Comparison of ENCODE assay signal across 8 cellular contexts in the genomic region with DNA sequence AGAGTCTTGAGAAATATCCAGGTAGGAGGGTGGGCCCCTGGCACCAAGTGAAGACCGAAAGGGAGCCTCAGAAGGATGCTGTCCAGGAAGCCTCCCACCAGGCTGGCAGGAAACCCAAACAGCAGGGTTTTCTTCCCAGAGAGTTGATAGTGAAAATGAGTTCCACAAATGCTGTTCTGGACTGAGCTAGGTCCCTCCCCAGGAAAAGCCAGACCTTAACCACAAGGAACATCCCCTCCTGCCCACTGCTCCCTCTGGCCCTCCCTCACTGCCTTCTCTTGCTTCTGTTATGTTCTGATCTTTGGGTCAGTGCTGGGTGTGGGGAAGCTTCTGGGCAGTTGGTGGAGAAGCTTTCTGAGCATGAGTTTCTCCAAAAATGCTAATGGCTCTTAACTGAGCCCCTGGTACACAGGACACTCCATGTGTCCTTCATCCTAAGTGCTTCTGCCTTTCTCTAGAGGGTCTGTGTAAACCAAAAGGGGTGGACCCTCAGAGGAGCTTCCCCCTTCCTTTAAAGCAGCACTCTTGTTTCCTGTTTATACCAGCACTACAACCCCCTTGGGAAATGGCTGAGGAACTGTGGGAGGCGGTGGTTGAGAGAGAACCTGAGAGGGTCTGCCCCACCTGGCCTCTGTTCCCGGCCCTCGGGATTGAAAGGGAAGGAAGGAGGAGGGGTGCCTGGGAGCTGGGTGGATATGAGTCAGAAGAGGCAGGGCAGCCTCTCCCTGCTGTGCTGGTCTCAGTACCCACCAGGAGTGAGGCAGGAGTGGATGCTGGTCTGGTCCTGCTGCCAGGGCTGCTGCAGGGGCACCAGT.
A peak's percentile ranks its signal among the peaks of the same experiment; 100 is the strongest.
DNase-seq lines count a peak whose midpoint lies in the region; ATAC-seq and TF ChIP-seq lines count a peak whose summit lies in the region.

No MANE protein-coding gene starts in this region.

- peaks cover 4% of the 10 kb centered on the region; the same call in 1 of the 2 replicates for H3K36me3 ChIP-seq in DOHH2 (ENCODE audit: control insufficient read depth, low read length)

- no peak overlapping the region for H3K27ac ChIP-seq in DOHH2 (ENCODE audit: low read depth, low read length)

- peaks cover 45% of the 10 kb centered on the region for H3K79me2 ChIP-seq in DOHH2 (ENCODE audit: control insufficient read depth, low read length)

- H3K9me3 ChIP-seq in DOHH2 (ENCODE audit: control insufficient read depth, insufficient read depth, low read length): no peaks in the 10 kb centered on the region

- H3K27me3 ChIP-seq in DOHH2 (ENCODE audit: control insufficient read depth, low read length): no peaks in the 10 kb centered on the region

- H3K4me1 ChIP-seq in DOHH2 (ENCODE audit: control insufficient read depth, low read length): peaks cover 18% of the 10 kb centered on the region

- no peaks in the 10 kb centered on the region; the same call in 1 of the 2 replicates for H4K20me1 ChIP-seq in DOHH2 (ENCODE audit: control insufficient read depth, insufficient read depth, low read depth, low read length)

- no peak for TF ChIP-seq CTCF in DOHH2 (IDR thresholded peaks at IDR 0.05; ENCODE audit: low read depth, low read length, poor library complexity, severe bottlenecking)

- peak overlapping the region; percentile 35 for H3K4me2 ChIP-seq in DOHH2 (ENCODE audit: low read length)

- no peak overlapping the region for H3K4me3 ChIP-seq in DOHH2 (ENCODE audit: low read length)

- no peak for ATAC-seq in HG02610 (IDR thresholded peaks at IDR 0.05; ENCODE audit: unreplicated experiment)

- DNase-seq in NCI-H128 (lab: John Stamatoyannopoulos, UW; ENCODE audit: unreplicated experiment) (peak; percentile 45), amniotic epithelial cell (ENCODE audit: low read depth) (peak; percentile 66), left kidney (ENCODE audit: low read depth, low spot score) (peak; percentile 76), DMS53 (lab: John Stamatoyannopoulos, UW) (no peak), NK-92 (lab: John Stamatoyannopoulos, UW; ENCODE audit: unreplicated experiment) (no peak), hippocampal formation (lab: John Stamatoyannopoulos, UW) (no peak)

- no peaks in the 10 kb centered on the region for H3F3A ChIP-seq in DOHH2 (ENCODE audit: control insufficient read depth, insufficient read depth)

- no peaks in the 10 kb centered on the region for H3K9me2 ChIP-seq in DOHH2 (replicated peaks; ENCODE audit: control insufficient read depth, low read length)

Comparison
In these comparisons a context has a peak if more than half of its experiments do, and no peak if none do; other contexts are left out.
1. DNase-seq: peak in NCI-H128 (single experiment), amniotic epithelial cell (single experiment) and left kidney (single experiment); none in DMS53 (single experiment), NK-92 (single experiment) and hippocampal formation (0 of 2).